ENCODE assay signal across 7 cellular contexts in genomic region chr13:108074429-108074828, GRCh38.
A peak's percentile ranks its signal among the peaks of the same experiment; 100 is the strongest.
DNase-seq lines count a peak whose midpoint lies in the region; TF ChIP-seq lines count a peak whose summit lies in the region.
"Not testable (repeated sequence)": the region's sequence is repeated elsewhere in the genome, so short reads cannot be mapped to it uniquely, and the experiment has no call there.

No MANE protein-coding gene starts in this region.

- intact Hi-C loops in PC-9 (cut with micrococcal nuclease; ENCODE audit: unreplicated experiment): not testable (repeated sequence)

- H3K27ac ChIP-seq in C4-2B, KMS-11, PC-9: not testable (repeated sequence)

- H3K9me3 Mint-ChIP-seq in nephron progenitor cell: peaks cover 40% of the 10 kb centered on the region

- not testable (repeated sequence) for H2AFZ ChIP-seq in KMS-11 (ENCODE audit: low read depth); PC-9

- H3K4me1 Mint-ChIP-seq in nephron progenitor cell: peaks cover 13% of the 10 kb centered on the region

- not testable (repeated sequence) for H3F3A ChIP-seq in PC-9 (ENCODE audit: insufficient read depth, low read depth)

- H3K9me2 ChIP-seq in PC-9 (ENCODE audit: insufficient read depth): not testable (repeated sequence)

- not testable (repeated sequence) for DNase-seq in PC-9; astrocyte of the spinal cord (ENCODE audit: low read depth, low spot score); epithelial cell of esophagus (ENCODE audit: low read depth); nephron progenitor cell

- in situ Hi-C loops in astrocyte of the spinal cord (cut with HindIII; ENCODE audit: low sequenced_read_pairs): not testable (repeated sequence)

- H3K4me3 ChIP-seq in GM12875 (ENCODE audit: low read depth, low read length); KMS-11 (IDR thresholded peaks at IDR 0.05; ENCODE audit: insufficient read depth, low read depth, low read length); PC-9; astrocyte of the spinal cord (ENCODE audit: low read depth, low read length); epithelial cell of esophagus (ENCODE audit: low read length): not testable (repeated sequence)

- not testable (repeated sequence) for H3K27me3 Mint-ChIP-seq in nephron progenitor cell (ENCODE audit: low read depth, poor library complexity)

- CTCF ChIA-PET in PC-9 (lab: Charles Lee): not testable (repeated sequence)

- H3K4me3 Mint-ChIP-seq in nephron progenitor cell: not testable (repeated sequence)

- not testable (repeated sequence) for H3K79me2 ChIP-seq in KMS-11 (ENCODE audit: insufficient read depth, low read depth); PC-9 (ENCODE audit: low read depth)

- H3K4me2 ChIP-seq in KMS-11, PC-9: not testable (repeated sequence)

- not testable (repeated sequence) for H3K4me1 ChIP-seq in KMS-11 (ENCODE audit: low read depth, poor library complexity, severe bottlenecking); PC-9 (replicated peaks; ENCODE audit: insufficient read depth)

- not testable (repeated sequence) for H3K27me3 ChIP-seq in KMS-11 (ENCODE audit: insufficient read depth, low read depth); PC-9 (ENCODE audit: insufficient read depth, low read depth)

- not testable (repeated sequence) for H3K36me3 Mint-ChIP-seq in nephron progenitor cell (ENCODE audit: low read depth)

- TF ChIP-seq CTCF in C4-2B (conservative IDR thresholded peaks at IDR 0.05) (peak; percentile 21), GM12875 (IDR thresholded peaks at IDR 0.05; ENCODE audit: borderline replicate concordance, insufficient read depth, low read depth, low read length) (peak; percentile 11; the same call in 1 of the 2 replicates), KMS-11 (conservative IDR thresholded peaks at IDR 0.05; ENCODE audit: low read depth, low read length) (peak; percentile 36; the same call in 1 of the 2 replicates), PC-9 (conservative IDR thresholded peaks at IDR 0.05) (peak; percentile 54; the same call in 1 of the 2 replicates), astrocyte of the spinal cord (IDR thresholded peaks at IDR 0.05; ENCODE audit: low read depth, low read length) (peak; percentile 30), epithelial cell of esophagus (IDR thresholded peaks at IDR 0.05; ENCODE audit: insufficient read depth, low read depth, low read length, missing control alignments) (peak; percentile 22), nephron progenitor cell (IDR thresholded peaks at IDR 0.05) (peak; percentile 30)

- not testable (repeated sequence) for BruUV-seq in PC-9 (replicated peaks; lab: Mats Ljungman, UMichigan)

- not testable (repeated sequence) for H4K20me1 ChIP-seq in KMS-11 (ENCODE audit: insufficient read depth); PC-9 (ENCODE audit: insufficient read depth)

- H3K27ac Mint-ChIP-seq in nephron progenitor cell: not testable (repeated sequence)

- not testable (repeated sequence) for H3K9ac ChIP-seq in KMS-11

- not testable (repeated sequence) for H3K36me3 ChIP-seq in KMS-11 (ENCODE audit: insufficient read depth); PC-9 (ENCODE audit: low read depth)

- POLR2A ChIA-PET in PC-9 (lab: Charles Lee; ENCODE audit: unreplicated experiment): not testable (repeated sequence)

- H3K9me3 ChIP-seq in PC-9 (ENCODE audit: insufficient read depth, low read depth): not testable (repeated sequence)
